ENCODE assay signal across 8 cellular contexts in the genomic region with DNA sequence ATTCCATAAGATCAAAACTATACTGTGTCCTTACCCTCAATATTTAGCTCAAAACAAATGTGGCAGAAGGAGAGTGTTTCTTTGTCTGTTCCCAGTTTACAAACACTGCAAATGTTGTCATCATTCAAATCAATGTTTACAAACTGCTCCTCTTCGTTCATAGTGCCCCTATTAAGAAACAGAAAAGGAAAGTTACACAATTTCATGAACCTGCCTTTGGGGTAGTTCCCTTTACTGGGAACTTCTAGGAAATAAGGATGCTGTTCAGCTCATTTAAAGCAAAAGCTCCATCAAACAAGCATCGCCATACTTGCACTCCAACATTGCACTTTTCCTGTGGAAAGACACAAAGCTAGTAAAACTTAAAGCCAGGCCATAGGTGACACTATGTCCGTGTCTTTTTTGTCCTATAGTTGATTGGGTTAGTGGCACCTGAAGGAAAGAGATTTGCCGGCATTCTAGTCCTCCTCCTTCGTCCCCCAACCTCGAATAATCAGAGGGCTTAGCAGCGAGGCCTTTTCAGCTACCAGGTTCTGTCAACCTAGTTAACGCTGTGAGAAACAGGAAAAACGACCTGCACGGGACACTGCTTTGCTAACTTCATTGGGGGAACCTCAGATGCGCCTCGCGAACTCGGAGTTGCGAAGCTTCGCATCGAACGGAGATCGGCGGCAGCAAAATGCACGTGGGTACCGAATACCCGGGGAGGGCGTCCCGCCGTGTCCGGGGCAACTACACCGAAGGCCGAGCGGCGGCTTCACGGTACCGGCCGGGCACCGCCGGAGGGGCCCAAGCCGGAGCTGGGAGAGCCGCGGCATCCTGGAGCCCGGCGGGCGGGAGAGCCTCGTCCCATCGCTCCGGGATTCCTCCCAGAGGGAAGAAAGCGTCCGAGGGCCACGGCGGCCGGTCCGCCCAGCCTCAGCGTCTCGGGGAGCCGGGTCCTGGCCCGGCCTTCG. TPM values are rescaled to one million over a fixed set of nuclear protein-coding genes. Genes with fewer than 3 reads are reported as not detected.
DNase-seq lines count a peak whose midpoint lies in the region; ATAC-seq, FAIRE-seq and TF ChIP-seq lines count a peak whose summit lies in the region.

No MANE protein-coding gene starts in this region.

- intact Hi-C loops in Panc1 (cut with micrococcal nuclease; ENCODE audit: unreplicated experiment) (no loop called here), head of caudate nucleus (cut with DNase I) (no loop called here), pancreas (cut with DNase I) (no loop called here)

- H3K36me3 ChIP-seq in Panc1 (ENCODE audit: control insufficient read depth, insufficient read depth, low read length) (peaks cover 3% of the 10 kb centered on the region), pancreas (no peaks in the 10 kb centered on the region), urinary bladder (ENCODE audit: insufficient read depth) (peaks cover 6% of the 10 kb centered on the region)

- H3K9me3 ChIP-seq in Panc1 (ENCODE audit: control insufficient read depth, insufficient read depth, low read depth, low read length) = no peaks in the 10 kb centered on the region
- no peaks in the 10 kb centered on the region for H3K9me3 ChIP-seq in pancreas

- WGBS in pancreas, 2 donors = 1% methylated on average over 56 of the region's 56 CpGs
- WGBS in urinary bladder = under 1% methylated on average over 56 of the region's 56 CpGs

- no peak for TF ChIP-seq CTCF in Panc1 (IDR thresholded peaks at IDR 0.05)
- no peak for TF ChIP-seq CTCF in pancreas (IDR thresholded peaks at IDR 0.05)

- H3K4me3 ChIP-seq in Panc1 (ENCODE audit: low read depth in 2 of 2, low read length in 2 of 2) (peak overlapping the region; percentile 75 to 83), pancreas (peak overlapping the region; percentile 76 to 97 (median 92)), urinary bladder (ENCODE audit: low read depth, low read length) (peak overlapping the region; percentile 85)

- H3K4me1 ChIP-seq in Panc1 (ENCODE audit: control insufficient read depth, insufficient read depth, low read length) (0 out of 2 replicates have a peak, but pooled peaks cover 3% of the 10 kb centered on the region), pancreas (peaks cover 0 to 24% (median 7%) of the 10 kb centered on the region in 3 donors), urinary bladder (ENCODE audit: insufficient read depth) (peaks cover 2% of the 10 kb centered on the region)

- ATAC-seq in GM18867 (IDR thresholded peaks at IDR 0.05; ENCODE audit: unreplicated experiment) (peak; percentile 15), HG03139 (IDR thresholded peaks at IDR 0.05; ENCODE audit: unreplicated experiment) (peak; percentile 13), Panc1 (peak; percentile 62), pancreas (peak; percentile 29 to 57 (median 50))

- CTCF ChIA-PET in Panc1 (lab: Charles Lee) = no interaction called here

- DNase-seq in AG08395 (ENCODE audit: low spot score) = peak; percentile 27
- no peak for DNase-seq in Panc1 (ENCODE audit: low read depth, low spot score)
- peak in 3 of 4 experiments; percentile 37 to 41 (median 41) for DNase-seq in activated naive CD4-positive, alpha-beta T cell (lab: John Stamatoyannopoulos, UW)
- peak in 40 of 42 donors; percentile 16 to 71 (median 42) for DNase-seq in head of caudate nucleus
- DNase-seq in pancreas = peak; percentile 25 to 84 (median 44)

- H3K27ac ChIP-seq in Panc1 (ENCODE audit: low read length) (peak overlapping the region; percentile 72), pancreas (peak overlapping the region; percentile 90 to 95 (median 93)), urinary bladder (ENCODE audit: low read depth) (peak overlapping the region; percentile 93)

- FAIRE-seq in pancreas (lab: Jason Lieb, UNC) = no peak

- no TSS peak for BruUV-seq in Panc1 (replicated peaks; lab: Mats Ljungman, UMichigan)

- POLR2A ChIA-PET in Panc1 (lab: Charles Lee) = interaction anchor here (0.6 kb wide), 2 partner anchors 8 to 14 kb away, joined by 3 to 5 read pairs; no protein-coding TSS in a partner anchor

- in situ Hi-C loops in Panc1 (cut with HindIII; ENCODE audit: low pct_unique_long_range_greater_than_20kb, low sequenced_read_pairs) = no loop called here

- H3K27me3 ChIP-seq in Panc1 (ENCODE audit: control insufficient read depth, insufficient read depth, low read length) = no peaks in the 10 kb centered on the region
- no peaks in the 10 kb centered on the region for H3K27me3 ChIP-seq in pancreas

RNA-seq across cellular contexts. Expression of gene C21orf91, which starts 0.7 kb away (rescaled TPM):
- 13.3 TPM for total RNA-seq in Panc1 (2021; ENCODE audit: unreplicated experiment)
- 3.7 TPM for polyA plus RNA-seq in Panc1 (2012; ENCODE audit: insufficient read length)
- 1 to 10 TPM; 3.0 to 8.1 (median 4.1) TPM for total RNA-seq in pancreas
- 1 to 10 TPM; 1.1 to 2.2 TPM for polyA plus RNA-seq in pancreas
- 24.5 TPM for total RNA-seq in urinary bladder
- 6.3 TPM for polyA plus RNA-seq in urinary bladder
